31 cellular contexts compared by ENCODE assay signal in genomic region chr17:14925498-14925897, GRCh38.
"Had no signal": no experiment of that assay in that cellular context is flagged by ENCODE, and none has a peak within 500 bp of the region (broad histone marks: within the 10 kb centered on the region; RNA-seq: fewer than 3 reads in every experiment).

No MANE protein-coding gene starts in this region.

- H3K4me3 Mint-ChIP-seq: activated B cell treated with CpG ODN at 0.5 μM for 24 hours; activated CD8-positive, alpha-beta T cell treated with anti-CD3 and anti-CD28 coated beads for 36 hours; activated naive CD8-positive, alpha-beta T cell; activated T-cell treated with anti-CD3 and anti-CD28 coated beads, Interleukin-2, amount 50 U/mL, for 4 hours; activated T-helper 17 cell treated with anti-CD3 and anti-CD28 coated beads, Interleukin-2, amount 50 U/mL, for 72 hours; central memory CD8-positive, alpha-beta T cell; dendritic cell treated with granulocyte-macrophage colony-stimulating factor and Interleukin-4, amounts not matched to agents 40 ng/mL and 50 ng/mL, for 4 days; T-helper 17 cell; T-helper 2 cell treated with Interferon-gamma antibody and Interleukin-4, amounts not matched to agents 5 μg/mL and 100 μg/mL, for 36 hours had no signal

- H3K27ac Mint-ChIP-seq: activated B cell treated with CpG ODN at 0.5 μM for 24 hours; activated CD8-positive, alpha-beta T cell treated with anti-CD3 and anti-CD28 coated beads for 36 hours; activated naive CD8-positive, alpha-beta T cell; activated T-helper 17 cell treated with anti-CD3 and anti-CD28 coated beads, Interleukin-2, amount 50 U/mL, for 72 hours; dendritic cell treated with granulocyte-macrophage colony-stimulating factor and Interleukin-4, amounts not matched to agents 40 ng/mL and 50 ng/mL, for 4 days; T-helper 17 cell; T-helper 2 cell treated with Interferon-gamma antibody and Interleukin-4, amounts not matched to agents 5 μg/mL and 100 μg/mL, for 36 hours had no signal

- H3K27ac ChIP-seq: brain microvascular endothelial cell, coronary artery, dorsolateral prefrontal cortex, esophagus squamous epithelium, gastroesophageal sphincter, WERI-Rb-1 had no signal

- ATAC-seq: activated CD4-positive, CD25-positive, alpha-beta regulatory T cell treated with anti-CD3 and anti-CD28 coated beads, Interleukin-2, amount 50 U/mL, for 24 hours; activated CD8-positive, alpha-beta T cell treated with anti-CD3 and anti-CD28 coated beads for 36 hours; activated T-cell treated with anti-CD3 and anti-CD28 coated beads, Interleukin-2, amount 50 U/mL, for 4 hours; activated T-helper 17 cell treated with anti-CD3 and anti-CD28 coated beads, Interleukin-2, amount 50 U/mL, for 72 hours; gastroesophageal sphincter; T-helper 17 cell had no signal

- H3K27me3 Mint-ChIP-seq: dendritic cell treated with granulocyte-macrophage colony-stimulating factor and Interleukin-4, amounts not matched to agents 40 ng/mL and 50 ng/mL, for 4 days had no signal

- H3K4me3 ChIP-seq: coronary artery, dorsolateral prefrontal cortex, esophagus squamous epithelium, gastroesophageal sphincter had no signal

- H3K4me1 Mint-ChIP-seq: activated B cell treated with CpG ODN at 0.5 μM for 24 hours; activated T-helper 17 cell treated with anti-CD3 and anti-CD28 coated beads, Interleukin-2, amount 50 U/mL, for 72 hours; central memory CD8-positive, alpha-beta T cell; T-helper 17 cell had no signal

- H3K9me3 Mint-ChIP-seq: activated CD8-positive, alpha-beta T cell treated with anti-CD3 and anti-CD28 coated beads for 36 hours; activated T-cell treated with anti-CD3 and anti-CD28 coated beads, Interleukin-2, amount 50 U/mL, for 4 hours; activated T-helper 17 cell treated with anti-CD3 and anti-CD28 coated beads, Interleukin-2, amount 50 U/mL, for 72 hours; central memory CD8-positive, alpha-beta T cell; dendritic cell treated with granulocyte-macrophage colony-stimulating factor and Interleukin-4, amounts not matched to agents 40 ng/mL and 50 ng/mL, for 4 days had no signal

- DNase-seq: activated B cell treated with CpG ODN at 0.5 μM for 24 hours; activated CD4-positive, alpha-beta T cell treated with anti-CD3 and anti-CD28 coated beads for 48 hours; activated CD4-positive, alpha-beta T cell treated with anti-CD3 and anti-CD28 coated beads, Interleukin-2, amount 50 U/mL, for 1 hour; activated CD4-positive, alpha-beta T cell treated with anti-CD3 and anti-CD28 coated beads, Interleukin-2, amount 50 U/mL, for 48 hours; activated CD8-positive, alpha-beta memory T cell treated with anti-CD3 and anti-CD28 coated beads for 24 hours; activated CD8-positive, alpha-beta T cell treated with anti-CD3 and anti-CD28 coated beads for 36 hours; activated effector memory CD4-positive, alpha-beta T cell treated with Interleukin-2 at 50 U/mL for 16 hours; activated gamma-delta T cell treated with Interleukin-2 at 50 U/mL for 16 hours; activated naive CD4-positive, alpha-beta T cell treated with anti-CD3 and anti-CD28 coated beads, Interleukin-2, amount 50 U/mL, for 16 hours; activated naive CD4-positive, alpha-beta T cell treated with Interleukin-2 at 50 U/mL for 16 hours; activated T-cell treated with anti-CD3 and anti-CD28 coated beads, Interleukin-2, amount 50 U/mL, for 4 hours; amniotic stem cell; anterior cingulate cortex; brain microvascular endothelial cell; dorsolateral prefrontal cortex; effector memory CD4-positive, alpha-beta T cell; erythroblast; esophagus squamous epithelium; foreskin melanocyte; T-helper 1 cell; T-helper 17 cell; T1000; WERI-Rb-1 had no signal

- H3K36me3 Mint-ChIP-seq: activated naive CD8-positive, alpha-beta T cell had no signal

- H3K9me3 ChIP-seq: esophagus squamous epithelium had no signal

- H3K36me3 ChIP-seq: brain microvascular endothelial cell, esophagus squamous epithelium, gastroesophageal sphincter, WERI-Rb-1 had no signal

- H3K27me3 ChIP-seq: brain microvascular endothelial cell had no signal
